In genomic region chr3:20049275-20049674, GRCh38 we compare ENCODE assay signal across 13 cellular contexts. TPM values are rescaled to one million over a fixed set of nuclear protein-coding genes. Genes with fewer than 3 reads are reported as not detected.
DNase-seq lines count a peak whose midpoint lies in the region; ATAC-seq and TF ChIP-seq lines count a peak whose summit lies in the region.
"Had no signal": no experiment of that assay in that cellular context is flagged by ENCODE, and none has a peak within 500 bp of the region (broad histone marks: within the 10 kb centered on the region; RNA-seq: fewer than 3 reads in every experiment).

No MANE protein-coding gene starts in this region.

- H3K4me1 ChIP-seq in breast epithelium: peaks cover 0 to under 1% of the 10 kb centered on the region in 2 donors
- peaks cover 0 to 4% of the 10 kb centered on the region in 2 experiments for H3K4me1 ChIP-seq in trophoblast cell (ENCODE audit: control insufficient read depth in 1 of 2, insufficient read depth in 2 of 2, low read length in 2 of 2)

- H4K8ac ChIP-seq in trophoblast cell (ENCODE audit: low read depth, low read length): no peak overlapping the region

- H3K4me2 ChIP-seq in trophoblast cell (ENCODE audit: low read length): no peak overlapping the region

- H3K27ac ChIP-seq in breast epithelium: peak overlapping the region in 1 of 2 donors; percentile 62
- H3K27ac ChIP-seq in trophoblast cell (ENCODE audit: low read depth, low read length): no peak overlapping the region

- ATAC-seq in GM18520 (IDR thresholded peaks at IDR 0.05; ENCODE audit: unreplicated experiment) (peak; percentile 39), GM21529 (IDR thresholded peaks at IDR 0.05; ENCODE audit: unreplicated experiment) (peak; percentile 70), HG03196 (IDR thresholded peaks at IDR 0.05; ENCODE audit: unreplicated experiment) (peak; percentile 43)
- ATAC-seq: left ventricle myocardium superior had no signal

- H3K18ac ChIP-seq in trophoblast cell (ENCODE audit: low read length): no peak overlapping the region

- H3K27me3 ChIP-seq in breast epithelium: no peaks in the 10 kb centered on the region
- no peaks in the 10 kb centered on the region for H3K27me3 ChIP-seq in trophoblast cell (ENCODE audit: insufficient read depth, low read length)

- H3K9me3 ChIP-seq in breast epithelium (no peaks in the 10 kb centered on the region), trophoblast cell (ENCODE audit: insufficient read depth, low read depth, low read length) (no peaks in the 10 kb centered on the region)
- H3K9me3 ChIP-seq: thoracic aorta had no signal

- no peak overlapping the region for H3K14ac ChIP-seq in trophoblast cell (ENCODE audit: low read length)

- H3K23ac ChIP-seq in trophoblast cell (ENCODE audit: low read length): no peak overlapping the region

- DNase-seq in inferior parietal cortex (ENCODE audit: extremely low spot score): peak; percentile 2
- DNase-seq in NCI-H1092 (lab: John Stamatoyannopoulos, UW): no peak
- no peak for DNase-seq in breast epithelium (ENCODE audit: low spot score in 2 of 2)
- no peak for DNase-seq in trophoblast cell
- no peak for DNase-seq in DMS53 (lab: John Stamatoyannopoulos, UW)
- DNase-seq: DND-41, left ventricle myocardium superior, NCI-H446 had no signal

- no peak overlapping the region for H2BK12ac ChIP-seq in trophoblast cell (ENCODE audit: low read length)

- H3K36me3 ChIP-seq in breast epithelium (no peaks in the 10 kb centered on the region), trophoblast cell (ENCODE audit: control insufficient read depth in 1 of 2, insufficient read depth in 2 of 2, low read length in 2 of 2) (no peaks in the 10 kb centered on the region)
- H3K36me3 ChIP-seq: thoracic aorta had no signal

- no CpG with 5 or more reads among the region's 7 CpGs for WGBS in trophoblast cell (ENCODE audit: extremely low coverage, insufficient coverage, insufficient read length)

- no peak overlapping the region for H2BK5ac ChIP-seq in trophoblast cell (ENCODE audit: low read depth, low read length, poor library complexity)

- no peak overlapping the region for H3K4me3 ChIP-seq in breast epithelium
- H3K4me3 ChIP-seq in trophoblast cell (ENCODE audit: low read depth, low read length): no peak overlapping the region

- intact Hi-C loops in breast epithelium (cut with DNase I; ENCODE audit: low total_unique reads): no loop called here

- H3K79me2 ChIP-seq in trophoblast cell (ENCODE audit: control insufficient read depth, insufficient read depth, low read length, poor library complexity): peaks cover 4% of the 10 kb centered on the region

- H3K79me1 ChIP-seq in trophoblast cell (ENCODE audit: low read length): peaks cover 1% of the 10 kb centered on the region

- no peak overlapping the region for H2AK5ac ChIP-seq in trophoblast cell (ENCODE audit: low read length)

- H2BK120ac ChIP-seq in trophoblast cell (ENCODE audit: insufficient read depth, low read length, poor library complexity): no peak overlapping the region

- H2AFZ ChIP-seq in trophoblast cell (ENCODE audit: insufficient read depth, low read length, poor library complexity): no peak overlapping the region

- TF ChIP-seq POLR2A in breast epithelium (IDR thresholded peaks at IDR 0.05): no peak

- H3K4ac ChIP-seq in trophoblast cell (ENCODE audit: low read depth, low read length): no peak overlapping the region

- no peak for TF ChIP-seq CTCF in breast epithelium (IDR thresholded peaks at IDR 0.05)

- no peak overlapping the region for H3K9ac ChIP-seq in trophoblast cell (ENCODE audit: low read length)

- H4K91ac ChIP-seq in trophoblast cell (ENCODE audit: low read depth, low read length): no peak overlapping the region

- no peak overlapping the region for H4K12ac ChIP-seq in trophoblast cell (ENCODE audit: low read depth, low read length)

RNA-seq across cellular contexts. Expression of gene KAT2B, which starts 9.0 kb away (rescaled TPM):
- total RNA-seq in breast epithelium: 10 to 100 TPM; 22.6 to 34.7 (median 34.0) TPM
- 16.7 and 17.5 TPM in 2 replicates for polyA plus RNA-seq in trophoblast cell (2013)

RNA-seq across cellular contexts. Expression of gene PP2D1, which starts 37.2 kb away (rescaled TPM):
- total RNA-seq in breast epithelium: not detected
- polyA plus RNA-seq in trophoblast cell (2013): not detected in 2 replicates
- total RNA-seq: epithelial cell of proximal tubule, left ventricle myocardium superior, thoracic aorta had no signal
